In the genomic region with DNA sequence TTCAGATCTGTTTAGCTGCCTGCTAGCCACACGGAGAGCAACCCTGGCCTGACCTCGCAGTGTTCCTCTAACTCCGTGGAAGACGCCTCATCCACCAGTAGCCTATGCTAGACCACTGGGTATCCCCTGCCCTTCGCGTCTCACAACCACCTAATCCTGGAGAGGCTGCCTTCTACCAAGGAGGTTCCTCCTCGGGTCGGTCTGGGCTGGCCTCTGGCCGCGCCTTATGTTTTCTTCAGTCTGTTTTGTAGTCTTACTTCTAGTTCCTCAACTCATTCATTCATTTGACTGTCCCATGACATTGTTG, we compare ENCODE assay signal across 8 cellular contexts. TPM values are rescaled to one million over a fixed set of nuclear protein-coding genes. Genes with fewer than 3 reads are reported as not detected.
DNase-seq lines count a peak whose midpoint lies in the region; ATAC-seq and TF ChIP-seq lines count a peak whose summit lies in the region.

No MANE protein-coding gene starts in this region.

- no peaks in the 10 kb centered on the region for H3K9me2 ChIP-seq in OCI-LY7 (ENCODE audit: insufficient read depth, low read length)

- peak overlapping the region; percentile 62 for H3K4me3 ChIP-seq in CD8-positive, alpha-beta T cell (ENCODE audit: low read depth, low read length)
- H3K4me3 ChIP-seq in OCI-LY7 (ENCODE audit: low read depth, low read length, poor library complexity, severe bottlenecking) (no peak overlapping the region), endocrine pancreas (ENCODE audit: control insufficient read depth, insufficient read depth, low read length) (no peak overlapping the region), neuron (ENCODE audit: low read length) (peak overlapping the region; percentile 57)

- peaks cover 9% of the 10 kb centered on the region for H3K4me1 ChIP-seq in CD8-positive, alpha-beta T cell (ENCODE audit: insufficient read depth, low read length)
- H3K4me1 ChIP-seq in OCI-LY7 (ENCODE audit: insufficient read depth, low read length, poor library complexity, severe bottlenecking) (peaks cover 43% of the 10 kb centered on the region), endocrine pancreas (ENCODE audit: control insufficient read depth, insufficient read depth, low read length) (no peaks in the 10 kb centered on the region), neuron (ENCODE audit: insufficient read depth, low read length) (peaks cover 7% of the 10 kb centered on the region)

- peak overlapping the region; percentile 84 for H3K4me3 Mint-ChIP-seq in CD8-positive, alpha-beta T cell

- H3K9me3 Mint-ChIP-seq in CD8-positive, alpha-beta T cell, result no peaks in the 10 kb centered on the region

- peaks cover 14% of the 10 kb centered on the region for H3K4me1 Mint-ChIP-seq in CD8-positive, alpha-beta T cell (ENCODE audit: low read depth)

- peak overlapping the region; percentile 27 for H3K9ac ChIP-seq in endocrine pancreas (ENCODE audit: control insufficient read depth, insufficient read depth, low read length)

- peak overlapping the region; percentile 66; the same call in 1 of the 2 replicates for H3K4me2 ChIP-seq in OCI-LY7 (ENCODE audit: low read length)

- H3K36me3 Mint-ChIP-seq in CD8-positive, alpha-beta T cell, result peaks cover under 1% of the 10 kb centered on the region

- no peaks in the 10 kb centered on the region for H3K79me2 ChIP-seq in OCI-LY7 (ENCODE audit: insufficient read depth, low read depth, low read length)

- H3K27me3 ChIP-seq in CD8-positive, alpha-beta T cell (ENCODE audit: insufficient read depth, low read length), result no peaks in the 10 kb centered on the region
- H3K27me3 ChIP-seq in endocrine pancreas (ENCODE audit: control insufficient read depth, insufficient read depth, low read length) (no peaks in the 10 kb centered on the region), neuron (ENCODE audit: insufficient read depth, low read length) (no peaks in the 10 kb centered on the region)

- no peak for DNase-seq in CD8-positive, alpha-beta T cell
- DNase-seq in OCI-LY7 (ENCODE audit: low spot score) (no peak), 8988T (no peak)

- no peak overlapping the region for H3K27ac Mint-ChIP-seq in CD8-positive, alpha-beta T cell

- no peaks in the 10 kb centered on the region for H3K36me3 ChIP-seq in CD8-positive, alpha-beta T cell (ENCODE audit: insufficient read depth, low read length)
- peaks cover 9% of the 10 kb centered on the region for H3K36me3 ChIP-seq in OCI-LY7 (ENCODE audit: insufficient read depth, low read length)
- H3K36me3 ChIP-seq in endocrine pancreas (ENCODE audit: control insufficient read depth, insufficient read depth, low read length), result no peaks in the 10 kb centered on the region
- H3K36me3 ChIP-seq in neuron (ENCODE audit: insufficient read depth, low read length), result peaks cover 5% of the 10 kb centered on the region

- no TSS peak for BruUV-seq in OCI-LY7 (replicated peaks; lab: Mats Ljungman, UMichigan)

- no peaks in the 10 kb centered on the region for H3K9me3 ChIP-seq in CD8-positive, alpha-beta T cell (ENCODE audit: low read length)
- H3K9me3 ChIP-seq in OCI-LY7 (ENCODE audit: low read length) (no peaks in the 10 kb centered on the region), endocrine pancreas (ENCODE audit: control insufficient read depth, low read length) (no peaks in the 10 kb centered on the region), neuron (ENCODE audit: low read length) (no peaks in the 10 kb centered on the region)

- H3K27me3 Mint-ChIP-seq in CD8-positive, alpha-beta T cell (ENCODE audit: low read depth), result no peaks in the 10 kb centered on the region

- CTCF ChIA-PET in CD8-positive, alpha-beta T cell (lab: Charles Lee), result interaction anchor here (1.0 to 14.5 kb wide), 9 partner anchors 9 to 77 kb away, joined by 3 to 193 read pairs (median 5); partner anchors contain the start of genes ARHGEF39, CCDC107, CD72 and RMRP
- CTCF ChIA-PET in OCI-LY7 (lab: Charles Lee; ENCODE audit: unreplicated experiment), result no interaction called here

- POLR2A ChIA-PET in CD8-positive, alpha-beta T cell (lab: Charles Lee), result interaction anchor here (0.5 to 2.3 kb wide), 11 partner anchors 23 to 346 kb away, joined by 3 to 8 read pairs (median 4); partner anchors contain the start of genes ARHGEF39, CCDC107, CREB3 and RMRP
- POLR2A ChIA-PET in OCI-LY7 (lab: Charles Lee), result interaction anchor here (1.4 kb wide), 1 partner anchor 26 kb away, joined by 6 read pairs; the partner anchor contains the start of gene ARHGEF39

- TF ChIP-seq CTCF in CD8-positive, alpha-beta T cell (IDR thresholded peaks at IDR 0.05), result no peak
- no peak for TF ChIP-seq CTCF in OCI-LY7 (conservative IDR thresholded peaks at IDR 0.05; ENCODE audit: low read length)

- H3K27ac ChIP-seq in CD8-positive, alpha-beta T cell (ENCODE audit: low read depth, low read length), result no peak overlapping the region
- no peak overlapping the region for H3K27ac ChIP-seq in OCI-LY7 (ENCODE audit: low read depth, low read length, poor library complexity, severe bottlenecking)

- ATAC-seq in CD8-positive, alpha-beta T cell, result no peak
- ATAC-seq in GM19328 (IDR thresholded peaks at IDR 0.05; ENCODE audit: unreplicated experiment), result no peak
- ATAC-seq in HG02623 (IDR thresholded peaks at IDR 0.05; ENCODE audit: unreplicated experiment), result no peak
- no peak for ATAC-seq in GM21576 (IDR thresholded peaks at IDR 0.05; ENCODE audit: unreplicated experiment)

- intact Hi-C loops in CD8-positive, alpha-beta T cell (cut with DNase I, micrococcal nuclease), result no loop called here
- intact Hi-C loops in OCI-LY7 (cut with micrococcal nuclease; ENCODE audit: unreplicated experiment), result no loop called here

- H2AFZ ChIP-seq in OCI-LY7 (ENCODE audit: low read length), result peak overlapping the region; percentile 65; the same call in 1 of the 2 replicates
- peak overlapping the region; percentile 100 for H2AFZ ChIP-seq in neuron (ENCODE audit: low read depth, low read length)

- H4K20me1 ChIP-seq in OCI-LY7 (ENCODE audit: insufficient read depth, low read length), result no peaks in the 10 kb centered on the region

RNA-seq across cellular contexts. Expression of gene TPM2, which starts 1.6 kb away (rescaled TPM):
- total RNA-seq in CD8-positive, alpha-beta T cell, result 10 to 100 TPM; 41.5 to 44.7 TPM
- 0.44 TPM in 1 of 2 replicates, not detected in the other for total RNA-seq in OCI-LY7 (2014; rRNA removed; shearing (Covaris generic))
- total RNA-seq in OCI-LY7 (2022), result 2.5 and 3.8 TPM in 2 replicates

RNA-seq across cellular contexts. Expression of gene CA9, which starts 17.6 kb away (rescaled TPM):
- not detected for total RNA-seq in CD8-positive, alpha-beta T cell
- 0.10 and 0.16 TPM in 2 replicates for total RNA-seq in OCI-LY7 (2014; rRNA removed; shearing (Covaris generic))
- not detected in 2 replicates for total RNA-seq in OCI-LY7 (2022)

RNA-seq across cellular contexts. Expression of gene ARHGEF39, which starts 26.3 kb away (rescaled TPM):
- under 1 TPM; 0.25 to 0.35 TPM for total RNA-seq in CD8-positive, alpha-beta T cell
- 22.7 and 30.8 TPM in 2 replicates for total RNA-seq in OCI-LY7 (2014; rRNA removed; shearing (Covaris generic))
- 48.1 and 53.6 TPM in 2 replicates for total RNA-seq in OCI-LY7 (2022)

RNA-seq across cellular contexts. Expression of gene CCDC107, which starts 33.2 kb away (rescaled TPM):
- total RNA-seq in CD8-positive, alpha-beta T cell, result 1 to 10 TPM; 7.4 to 9.1 TPM
- 16.5 and 20.3 TPM in 2 replicates for total RNA-seq in OCI-LY7 (2014; rRNA removed; shearing (Covaris generic))
- 10.0 and 11.4 TPM in 2 replicates for total RNA-seq in OCI-LY7 (2022)

RNA-seq across cellular contexts. Expression of gene RMRP, which starts 33.5 kb away (rescaled TPM):
- over 10,000 TPM; 22,073 to 26,359 TPM for total RNA-seq in CD8-positive, alpha-beta T cell
- 21,739 and 26,575 TPM in 2 replicates for total RNA-seq in OCI-LY7 (2014; rRNA removed; shearing (Covaris generic))
- 4,033 and 12,624 TPM in 2 replicates for total RNA-seq in OCI-LY7 (2022)

Comparison
In these comparisons a context has a peak if more than half of its experiments do, and no peak if none do; other contexts are left out.
1. H3K4me3 ChIP-seq: peak in CD8-positive, alpha-beta T cell (single experiment) and neuron (single experiment); none in OCI-LY7 (single experiment) and endocrine pancreas (single experiment).
2. RNA of gene TPM2, which starts 1.6 kb away (total RNA-seq): 41.5 to 44.7 TPM in CD8-positive, alpha-beta T cell; 0.44 to 3.8 TPM in OCI-LY7; every median in the first group is over 4 times any median in the second.
3. RNA of gene ARHGEF39, which starts 26.3 kb away (total RNA-seq): 22.7 to 53.6 TPM in OCI-LY7; 0.25 to 0.35 TPM in CD8-positive, alpha-beta T cell; every median in the first group is over 10 times any median in the second.